Comparison of ENCODE assay signal across 23 cellular contexts in the genomic region with DNA sequence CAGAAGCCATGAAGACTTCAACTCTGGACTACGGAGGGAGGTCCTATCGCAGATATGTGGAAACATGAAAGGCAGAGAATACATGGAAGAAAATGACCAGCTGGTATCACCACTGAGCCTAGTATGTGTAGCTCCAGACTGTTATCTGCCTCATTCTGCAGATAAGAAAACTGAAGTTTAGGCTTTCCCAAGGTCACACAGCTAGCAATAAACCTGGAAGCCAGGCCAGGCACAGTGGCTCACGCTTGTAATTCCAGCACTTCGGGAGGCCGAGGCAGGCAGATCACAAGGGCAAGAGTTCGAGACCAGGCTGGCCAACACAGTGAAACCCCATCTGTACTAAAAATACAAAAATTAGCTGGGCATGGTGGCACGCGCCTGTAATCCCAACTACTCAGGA. TPM values are rescaled to one million over a fixed set of nuclear protein-coding genes. Genes with fewer than 3 reads are reported as not detected.
A peak's percentile ranks its signal among the peaks of the same experiment; 100 is the strongest.
DNase-seq lines count a peak whose midpoint lies in the region; ATAC-seq, FAIRE-seq and TF ChIP-seq lines count a peak whose summit lies in the region.
"Had no signal": no experiment of that assay in that cellular context is flagged by ENCODE, and none has a peak within 500 bp of the region (broad histone marks: within the 10 kb centered on the region; RNA-seq: fewer than 3 reads in every experiment).

No MANE protein-coding gene starts in this region.

- no peaks in the 10 kb centered on the region for H4K20me1 ChIP-seq in K562 (replicated peaks; ENCODE audit: control insufficient read depth, insufficient read depth, low read length)

- no peak for FAIRE-seq in K562 (lab: Jason Lieb, UNC)
- no peak for FAIRE-seq in small intestine (lab: Jason Lieb, UNC)
- FAIRE-seq: A204.1, D721Med, GM12878, GM12892, GM18507 had no signal

- DNase-seq in cardiac muscle cell (ENCODE audit: low read depth in 1 of 2, low spot score in 1 of 2): no peak
- DNase-seq in left ventricle myocardium inferior: no peak
- DNase-seq in K562 (ENCODE audit: extremely low read depth in 1 of 4, low spot score in 3 of 4): no peak
- DNase-seq in small intestine: peak; percentile 5
- no peak for DNase-seq in G401 (ENCODE audit: low spot score)
- no peak for DNase-seq in activated naive CD4-positive, alpha-beta T cell (lab: John Stamatoyannopoulos, UW)
- DNase-seq: 8988T; ACHN; BE2C; C1 segment of cervical spinal cord; Caco-2; Calu3; CD4-positive, alpha-beta memory T cell; CD4-positive, CD25-positive, alpha-beta regulatory T cell; CD8-positive, alpha-beta memory T cell; DMS79 treated with DMSO at 0.1 percent for 48 hours; GDM1 had no signal

- CTCF ChIA-PET in K562 (lab: Yijun Ruan, JAX; ENCODE audit: low intra/inter-chr PET ratio): no interaction called here

- H2AFZ ChIP-seq in K562 (ENCODE audit: low read depth, low read length): no peak overlapping the region

- H3K4me2 ChIP-seq in K562 (ENCODE audit: insufficient read depth, low read length): no peak overlapping the region
- H3K4me2 ChIP-seq: BLaER1 had no signal

- no peak for TF ChIP-seq RAD21 in K562 (CRISPR knock-in tag; conservative IDR thresholded peaks at IDR 0.05 in 1 of 2, IDR thresholded peaks at IDR 0.05 in 1 of 2)

- no peaks in the 10 kb centered on the region for H3K27me3 ChIP-seq in cardiac muscle cell
- H3K27me3 ChIP-seq in left ventricle myocardium inferior (ENCODE audit: low read depth): no peaks in the 10 kb centered on the region
- H3K27me3 ChIP-seq in K562 (ENCODE audit: control insufficient read depth in 2 of 2, insufficient read depth in 2 of 2, low read length in 2 of 2): no peaks in the 10 kb centered on the region
- H3K27me3 ChIP-seq in small intestine (ENCODE audit: control insufficient read depth in 2 of 2, insufficient read depth in 2 of 2, low read length in 2 of 2): no peaks in the 10 kb centered on the region
- H3K27me3 ChIP-seq: BE2C, BLaER1 had no signal

- H3K9me1 ChIP-seq in K562 (ENCODE audit: control insufficient read depth, insufficient read depth, low read length): peaks cover 3% of the 10 kb centered on the region

- POLR2A ChIA-PET in K562 (lab: Yijun Ruan, JAX): interaction anchor here (0.8 to 4.6 kb wide), 8 partner anchors 9 to 74 kb away, joined by 3 to 25 read pairs (median 5); no protein-coding TSS in a partner anchor

- no TSS peak for BruUV-seq in K562 (replicated peaks; lab: Mats Ljungman, UMichigan)

- no peak for TF ChIP-seq EP300 in K562 (IDR thresholded peaks at IDR 0.05; ENCODE audit: low read length)

- H3K9me3 ChIP-seq in cardiac muscle cell (ENCODE audit: low read depth) (no peaks in the 10 kb centered on the region), left ventricle myocardium inferior (replicated peaks) (no peaks in the 10 kb centered on the region), K562 (replicated peaks; ENCODE audit: control insufficient read depth, insufficient read depth, low read depth, low read length) (no peaks in the 10 kb centered on the region), small intestine (ENCODE audit: control insufficient read depth, low read depth) (no peaks in the 10 kb centered on the region)
- H3K9me3 ChIP-seq: BE2C, BLaER1, Caco-2 had no signal

- intact Hi-C loops in left ventricle myocardium inferior (cut with micrococcal nuclease) (no loop called here), K562 (cut with micrococcal nuclease) (no loop called here)

- H3K36me3 ChIP-seq in cardiac muscle cell (peaks cover 89% of the 10 kb centered on the region), left ventricle myocardium inferior (peaks cover 100% of the 10 kb centered on the region), K562 (ENCODE audit: control insufficient read depth, insufficient read depth, low read length) (peaks cover 98% of the 10 kb centered on the region), small intestine (ENCODE audit: control insufficient read depth in 2 of 2, insufficient read depth in 2 of 2, low read length in 2 of 2) (peaks cover 37 to 63% of the 10 kb centered on the region in 2 donors)

- no peaks in the 10 kb centered on the region for H3K4me1 ChIP-seq in cardiac muscle cell (ENCODE audit: low read depth)
- H3K4me1 ChIP-seq in left ventricle myocardium inferior: no peaks in the 10 kb centered on the region
- no peaks in the 10 kb centered on the region for H3K4me1 ChIP-seq in K562 (replicated peaks in 1 of 2; ENCODE audit: control insufficient read depth in 2 of 2, insufficient read depth in 2 of 2, low read length in 2 of 2)
- no peaks in the 10 kb centered on the region for H3K4me1 ChIP-seq in small intestine (ENCODE audit: control insufficient read depth in 2 of 2, insufficient read depth in 1 of 2, low read depth in 1 of 2, low read length in 1 of 2)
- H3K4me1 ChIP-seq: BE2C, BLaER1, Caco-2 had no signal

- whole genome bisulfite sequencing in K562 (ENCODE audit: insufficient coverage, low coverage, missing lambda C conversion rate): 93% methylated on average over 8 of the region's 8 CpGs
- 67 to 85% (median 70%) methylated on average over 8 of the region's 8 CpGs for WGBS in small intestine, 3 donors

- H3K27ac ChIP-seq in cardiac muscle cell (peak overlapping the region; percentile 17), left ventricle myocardium inferior (replicated peaks) (no peak overlapping the region), K562 (ENCODE audit: extremely low read depth, low read depth, low read length) (no peak overlapping the region), small intestine (ENCODE audit: low read depth in 1 of 2, low read length in 1 of 2) (no peak overlapping the region)
- H3K27ac ChIP-seq: BLaER1 had no signal

- H3K4me3 ChIP-seq in cardiac muscle cell: no peak overlapping the region
- H3K4me3 ChIP-seq in left ventricle myocardium inferior: no peak overlapping the region
- no peak overlapping the region for H3K4me3 ChIP-seq in K562
- H3K4me3 ChIP-seq in small intestine (ENCODE audit: low read depth in 1 of 2, low read length in 2 of 2): no peak overlapping the region
- H3K4me3 ChIP-seq: BLaER1, GM12878 had no signal

- TF ChIP-seq POLR2A in K562 (conservative IDR thresholded peaks at IDR 0.05): no peak

- no peak for ATAC-seq in K562
- ATAC-seq: GM12878 had no signal

- no peaks in the 10 kb centered on the region for H3K79me2 ChIP-seq in K562 (ENCODE audit: control insufficient read depth, insufficient read depth, low read length)

- in situ Hi-C loops in K562 (cut with MboI): no loop called here
- in situ Hi-C loops in G401 (cut with HindIII; ENCODE audit: low sequenced_read_pairs): no loop called here

- H3K9ac ChIP-seq in K562 (ENCODE audit: insufficient read depth in 1 of 2, low read depth in 2 of 2, low read length in 2 of 2): no peak overlapping the region
- H3K9ac ChIP-seq: BLaER1 had no signal

- no peak for TF ChIP-seq CTCF in cardiac muscle cell (IDR thresholded peaks at IDR 0.05; ENCODE audit: low read depth, low read length)
- TF ChIP-seq CTCF in left ventricle myocardium inferior (IDR thresholded peaks at IDR 0.05; ENCODE audit: borderline replicate concordance): no peak
- no peak for TF ChIP-seq CTCF in K562 (IDR thresholded peaks at IDR 0.05 in 2 of 3, conservative IDR thresholded peaks at IDR 0.05 in 1 of 3; ENCODE audit: insufficient read depth in 2 of 3, low read depth in 1 of 3, low read length in 3 of 3)

RNA-seq across cellular contexts. Expression of a gene that starts 15.6 kb away (rescaled TPM):
- total RNA-seq in cardiac muscle cell: 1.8 and 2.3 TPM in 2 replicates
- 3.1 and 3.5 TPM in 2 replicates for polyA plus RNA-seq in cardiac muscle cell
- total RNA-seq in left ventricle myocardium inferior: 0.77 TPM
- 6.5 and 15.9 TPM in 2 replicates for total RNA-seq in K562 (2011; cell fraction: chromatin; rRNA removed; ENCODE audit: low replicate concordance)
- total RNA-seq in K562 (2011; cell fraction: nucleolus; rRNA removed): 6.2 and 7.8 TPM in 2 replicates
- 7.5 and 7.9 TPM in 2 replicates for total RNA-seq in K562 (2011; cell fraction: nucleoplasm; rRNA removed)
- 0.32 and 0.41 TPM in 2 replicates for total RNA-seq in K562 (2014; rRNA removed)
- 0.26 and 0.36 TPM in 2 replicates for total RNA-seq in K562 (2014; rRNA removed; fragmentation: Illumina TruSeq; extraction: Trizol)
- total RNA-seq in K562 (2015; rRNA removed; fragmentation: Illumina TruSeq; extraction: Trizol): 0.38 and 0.65 TPM in 2 replicates
- total RNA-seq in K562 (2021): 0.74 and 1.1 TPM in 2 replicates
- polyA plus RNA-seq in K562 (2011; rRNA removed): 0.60 and 0.89 TPM in 2 replicates
- polyA plus RNA-seq in K562 (2011; cell fraction: cytosol; rRNA removed): 0.73 and 1.1 TPM in 2 replicates
- 3.0 and 3.8 TPM in 2 replicates for polyA plus RNA-seq in K562 (2011; cell fraction: nucleus; rRNA removed)
- polyA plus RNA-seq in K562 (2012): 0.82 and 1.8 TPM in 2 replicates
- 0.48 and 0.67 TPM in 2 replicates for polyA plus RNA-seq in K562 (2014; fragmentation: Illumina TruSeq; extraction: Trizol)
- under 1 TPM in 1 of 2 experiments, not detected in 1; 0.06 TPM for polyA plus RNA-seq in K562 (2014; fragmentation: Nextera tagmentation; extraction: Ambion mirVana)
- 0.86 and 1.6 TPM in 2 replicates for polyA plus RNA-seq in K562 (2014; rRNA removed)
- polyA minus RNA-seq in K562 (2011; rRNA and poly(A)+ RNA removed): 0.46 and 0.57 TPM in 2 replicates
- polyA minus RNA-seq in K562 (2011; cell fraction: cytosol; rRNA and poly(A)+ RNA removed): not detected in 2 replicates
- 1.2 and 2.2 TPM in 2 replicates for polyA minus RNA-seq in K562 (2011; cell fraction: nucleus; rRNA and poly(A)+ RNA removed)
- 1 to 10 TPM in 2 of 3 donors, under 1 TPM in 1; 0.67 to 3.2 (median 2.7) TPM for polyA plus RNA-seq in small intestine
- 7.3 and 9.5 TPM in 2 replicates for total RNA-seq in G401 (2014; rRNA removed; shearing (Covaris generic))
- polyA plus RNA-seq: CD4-positive, alpha-beta memory T cell; CD4-positive, CD25-positive, alpha-beta regulatory T cell; CD8-positive, alpha-beta memory T cell had no signal

RNA-seq across cellular contexts. Expression of a gene that starts 22.2 kb away (rescaled TPM):
- total RNA-seq in cardiac muscle cell (321 and 393 TPM in 2 replicates), left ventricle myocardium inferior (128 TPM), K562 (2014; rRNA removed) (273 and 325 TPM in 2 replicates), K562 (2014; rRNA removed; fragmentation: Illumina TruSeq; extraction: Trizol) (237 and 239 TPM in 2 replicates), K562 (2015; rRNA removed; fragmentation: Illumina TruSeq; extraction: Trizol) (250 and 251 TPM in 2 replicates), K562 (2021) (307 and 322 TPM in 2 replicates)
- polyA plus RNA-seq in cardiac muscle cell (286 and 304 TPM in 2 replicates), K562 (2011; rRNA removed) (290 and 343 TPM in 2 replicates), K562 (2014; fragmentation: Illumina TruSeq; extraction: Trizol) (259 and 266 TPM in 2 replicates), K562 (2014; fragmentation: Nextera tagmentation; extraction: Ambion mirVana) (100 to 1,000 TPM; 172 to 361 TPM), K562 (2014; rRNA removed) (201 and 224 TPM in 2 replicates), small intestine (100 to 1,000 TPM; 137 to 165 (median 151) TPM)
- 556 and 576 TPM in 2 replicates for total RNA-seq in K562 (2011; cell fraction: chromatin; rRNA removed; ENCODE audit: low replicate concordance)
- total RNA-seq in K562 (2011; cell fraction: nucleolus; rRNA removed): 305 and 316 TPM in 2 replicates
- total RNA-seq in K562 (2011; cell fraction: nucleoplasm; rRNA removed): 405 and 524 TPM in 2 replicates
- polyA plus RNA-seq in K562 (2011; cell fraction: cytosol; rRNA removed): 317 and 331 TPM in 2 replicates
- 256 and 322 TPM in 2 replicates for polyA plus RNA-seq in K562 (2011; cell fraction: nucleus; rRNA removed)
- 149 and 169 TPM in 2 replicates for polyA plus RNA-seq in K562 (2012)
- polyA minus RNA-seq in K562 (2011; rRNA and poly(A)+ RNA removed): 588 and 731 TPM in 2 replicates
- 325 and 351 TPM in 2 replicates for polyA minus RNA-seq in K562 (2011; cell fraction: cytosol; rRNA and poly(A)+ RNA removed)
- 120 and 182 TPM in 2 replicates for polyA minus RNA-seq in K562 (2011; cell fraction: nucleus; rRNA and poly(A)+ RNA removed)
- 319 and 332 TPM in 2 replicates for total RNA-seq in G401 (2014; rRNA removed; shearing (Covaris generic))

RNA-seq across cellular contexts. Expression of a gene that starts 22.3 kb away (rescaled TPM):
- total RNA-seq in cardiac muscle cell (50.9 and 58.1 TPM in 2 replicates), left ventricle myocardium inferior (17.8 TPM), K562 (2014; rRNA removed) (28.5 and 35.2 TPM in 2 replicates), K562 (2014; rRNA removed; fragmentation: Illumina TruSeq; extraction: Trizol) (12.0 and 13.9 TPM in 2 replicates), K562 (2015; rRNA removed; fragmentation: Illumina TruSeq; extraction: Trizol) (19.3 and 21.7 TPM in 2 replicates), K562 (2021) (53.6 and 61.7 TPM in 2 replicates)
- polyA plus RNA-seq in cardiac muscle cell (84.3 and 87.4 TPM in 2 replicates), K562 (2011; rRNA removed) (30.8 and 58.0 TPM in 2 replicates), K562 (2014; fragmentation: Illumina TruSeq; extraction: Trizol) (34.0 and 36.6 TPM in 2 replicates), K562 (2014; fragmentation: Nextera tagmentation; extraction: Ambion mirVana) (1 to 10 TPM; 2.0 to 2.3 TPM), K562 (2014; rRNA removed) (45.6 and 52.6 TPM in 2 replicates), small intestine (1,000 to 10,000 TPM in 1 of 3 donors, 100 to 1,000 TPM in 2; 352 to 1,038 (median 539) TPM)
- total RNA-seq in K562 (2011; cell fraction: chromatin; rRNA removed; ENCODE audit: low replicate concordance): 149 and 318 TPM in 2 replicates
- total RNA-seq in K562 (2011; cell fraction: nucleolus; rRNA removed): 164 and 169 TPM in 2 replicates
- total RNA-seq in K562 (2011; cell fraction: nucleoplasm; rRNA removed): 118 and 132 TPM in 2 replicates
- polyA plus RNA-seq in K562 (2011; cell fraction: cytosol; rRNA removed): 40.7 and 63.4 TPM in 2 replicates
- 222 and 275 TPM in 2 replicates for polyA plus RNA-seq in K562 (2011; cell fraction: nucleus; rRNA removed)
- polyA plus RNA-seq in K562 (2012): 43.1 and 60.5 TPM in 2 replicates
- polyA minus RNA-seq in K562 (2011; rRNA and poly(A)+ RNA removed): 25.9 and 30.8 TPM in 2 replicates
- 27.2 and 40.0 TPM in 2 replicates for polyA minus RNA-seq in K562 (2011; cell fraction: cytosol; rRNA and poly(A)+ RNA removed)
- 62.5 and 67.2 TPM in 2 replicates for polyA minus RNA-seq in K562 (2011; cell fraction: nucleus; rRNA and poly(A)+ RNA removed)
- total RNA-seq in G401 (2014; rRNA removed; shearing (Covaris generic)): 22.8 and 36.1 TPM in 2 replicates

RNA-seq across cellular contexts. Expression of a gene that starts 50.9 kb away (rescaled TPM):
- total RNA-seq in cardiac muscle cell (7.8 and 13.5 TPM in 2 replicates), left ventricle myocardium inferior (10.5 TPM), K562 (2014; rRNA removed) (29.2 and 42.5 TPM in 2 replicates), K562 (2014; rRNA removed; fragmentation: Illumina TruSeq; extraction: Trizol) (24.9 and 30.4 TPM in 2 replicates), K562 (2015; rRNA removed; fragmentation: Illumina TruSeq; extraction: Trizol) (36.9 and 37.6 TPM in 2 replicates), K562 (2021) (59.9 and 70.2 TPM in 2 replicates)
- polyA plus RNA-seq in cardiac muscle cell (10.2 and 12.6 TPM in 2 replicates), K562 (2011; rRNA removed) (37.9 and 56.1 TPM in 2 replicates), K562 (2014; fragmentation: Illumina TruSeq; extraction: Trizol) (70.2 and 78.9 TPM in 2 replicates), K562 (2014; fragmentation: Nextera tagmentation; extraction: Ambion mirVana) (10 to 100 TPM; 30.1 to 44.3 TPM), K562 (2014; rRNA removed) (43.0 and 46.7 TPM in 2 replicates), small intestine (10 to 100 TPM; 30.8 to 48.4 (median 32.4) TPM)
- 84.8 and 201 TPM in 2 replicates for total RNA-seq in K562 (2011; cell fraction: chromatin; rRNA removed; ENCODE audit: low replicate concordance)
- total RNA-seq in K562 (2011; cell fraction: nucleolus; rRNA removed): 195 and 226 TPM in 2 replicates
- 160 and 163 TPM in 2 replicates for total RNA-seq in K562 (2011; cell fraction: nucleoplasm; rRNA removed)
- polyA plus RNA-seq in K562 (2011; cell fraction: cytosol; rRNA removed): 82.7 and 149 TPM in 2 replicates
- 86.4 and 134 TPM in 2 replicates for polyA plus RNA-seq in K562 (2011; cell fraction: nucleus; rRNA removed)
- 57.1 and 64.6 TPM in 2 replicates for polyA plus RNA-seq in K562 (2012)
- 41.6 and 59.3 TPM in 2 replicates for polyA minus RNA-seq in K562 (2011; rRNA and poly(A)+ RNA removed)
- 30.1 and 37.2 TPM in 2 replicates for polyA minus RNA-seq in K562 (2011; cell fraction: cytosol; rRNA and poly(A)+ RNA removed)
- 16.8 and 17.4 TPM in 2 replicates for polyA minus RNA-seq in K562 (2011; cell fraction: nucleus; rRNA and poly(A)+ RNA removed)
- total RNA-seq in G401 (2014; rRNA removed; shearing (Covaris generic)): 19.0 and 20.4 TPM in 2 replicates

RNA-seq across cellular contexts. Expression of a gene that starts 51.4 kb away (rescaled TPM):
- total RNA-seq in cardiac muscle cell (13.8 and 25.2 TPM in 2 replicates), left ventricle myocardium inferior (20.9 TPM), K562 (2014; rRNA removed) (23.2 and 26.4 TPM in 2 replicates), K562 (2014; rRNA removed; fragmentation: Illumina TruSeq; extraction: Trizol) (55.8 and 58.0 TPM in 2 replicates), K562 (2015; rRNA removed; fragmentation: Illumina TruSeq; extraction: Trizol) (63.1 and 63.3 TPM in 2 replicates), K562 (2021) (56.2 and 70.1 TPM in 2 replicates)
- polyA plus RNA-seq in cardiac muscle cell (25.0 and 34.1 TPM in 2 replicates), K562 (2011; rRNA removed) (150 and 168 TPM in 2 replicates), K562 (2014; fragmentation: Illumina TruSeq; extraction: Trizol) (102 and 109 TPM in 2 replicates), K562 (2014; fragmentation: Nextera tagmentation; extraction: Ambion mirVana) (100 to 1,000 TPM; 127 to 146 TPM), K562 (2014; rRNA removed) (62.7 and 86.7 TPM in 2 replicates), small intestine (10 to 100 TPM; 24.9 to 48.3 (median 41.6) TPM)
- total RNA-seq in K562 (2011; cell fraction: chromatin; rRNA removed; ENCODE audit: low replicate concordance): 261 and 425 TPM in 2 replicates
- 218 and 247 TPM in 2 replicates for total RNA-seq in K562 (2011; cell fraction: nucleolus; rRNA removed)
- 293 and 351 TPM in 2 replicates for total RNA-seq in K562 (2011; cell fraction: nucleoplasm; rRNA removed)
- 109 and 130 TPM in 2 replicates for polyA plus RNA-seq in K562 (2011; cell fraction: cytosol; rRNA removed)
- 205 and 226 TPM in 2 replicates for polyA plus RNA-seq in K562 (2011; cell fraction: nucleus; rRNA removed)
- 42.4 and 48.0 TPM in 2 replicates for polyA plus RNA-seq in K562 (2012)
- polyA minus RNA-seq in K562 (2011; rRNA and poly(A)+ RNA removed): 81.9 and 101 TPM in 2 replicates
- polyA minus RNA-seq in K562 (2011; cell fraction: cytosol; rRNA and poly(A)+ RNA removed): 14.3 and 21.3 TPM in 2 replicates
- 59.1 and 81.3 TPM in 2 replicates for polyA minus RNA-seq in K562 (2011; cell fraction: nucleus; rRNA and poly(A)+ RNA removed)
- total RNA-seq in G401 (2014; rRNA removed; shearing (Covaris generic)): 16.7 and 18.1 TPM in 2 replicates
